ENCODE assay signal across 25 cellular contexts in the genomic region with DNA sequence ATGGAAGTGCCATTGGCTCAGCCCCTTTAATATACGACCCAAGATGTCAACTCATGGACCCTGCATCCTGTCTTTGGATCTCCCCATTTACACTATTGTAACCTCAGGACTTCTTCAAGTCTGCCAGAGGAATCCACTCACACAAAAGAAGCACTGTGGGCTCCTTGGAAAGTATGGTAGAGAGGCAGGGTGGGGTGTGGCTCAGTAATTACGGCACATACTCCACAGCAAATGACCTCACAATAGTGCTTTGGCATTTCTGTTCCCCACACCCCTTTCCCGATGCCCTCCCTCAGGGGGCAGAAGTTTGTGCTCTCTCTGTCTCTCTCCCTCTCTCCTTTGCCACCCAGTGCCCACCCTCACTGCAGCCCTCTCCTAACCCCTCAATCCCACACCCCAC. TPM values are rescaled to one million over a fixed set of nuclear protein-coding genes. Genes with fewer than 3 reads are reported as not detected.
DNase-seq lines count a peak whose midpoint lies in the region; ATAC-seq and TF ChIP-seq lines count a peak whose summit lies in the region.
"Had no signal": no experiment of that assay in that cellular context is flagged by ENCODE, and none has a peak within 500 bp of the region (broad histone marks: within the 10 kb centered on the region; RNA-seq: fewer than 3 reads in every experiment).

No MANE protein-coding gene starts in this region.

- CTCF ChIA-PET in MCF 10A (lab: Yijun Ruan, JAX): interaction anchor here (0.7 to 1.5 kb wide), 4 partner anchors 159 to 387 kb away, joined by 3 to 8 read pairs (median 5); no protein-coding TSS in a partner anchor

- TF ChIP-seq POLR2A in breast epithelium (IDR thresholded peaks at IDR 0.05): no peak

- POLR2A ChIA-PET in MCF 10A (lab: Yijun Ruan, JAX): interaction anchor here (0.7 to 1.2 kb wide), 2 partner anchors 159 to 227 kb away, joined by 3 read pairs; no protein-coding TSS in a partner anchor

- no peak overlapping the region for H3K4me3 Mint-ChIP-seq in MCF 10A (ENCODE audit: unreplicated experiment)
- H3K4me3 Mint-ChIP-seq: activated T-cell treated with anti-CD3 and anti-CD28 coated beads, Interleukin-2, amount 50 U/mL, for 4 hours; B cell; stimulated activated naive CD8-positive, alpha-beta T cell treated with anti-CD3 and anti-CD28 coated beads, Interleukin-15, Interleukin-2, amounts not matched to agents 100 ng/mL and 50 ng/mL, for 24 hours; T-helper 1 cell treated with Interleukin-12 subunit alpha and Interleukin-12 subunit beta and Interleukin-4 antibody, amounts not matched to agents 30 μg/mL and 1 μg/mL, for 36 hours had no signal

- ATAC-seq in left colon (peak; percentile 33), esophagus mucosa (no peak), HG03378 (IDR thresholded peaks at IDR 0.05; ENCODE audit: unreplicated experiment) (no peak), GM19463 (IDR thresholded peaks at IDR 0.05; ENCODE audit: unreplicated experiment) (no peak)
- ATAC-seq: activated T-cell treated with anti-CD3 and anti-CD28 coated beads, Interleukin-2, amount 50 U/mL, for 4 hours; K562 had no signal

- H3K27me3 ChIP-seq in breast epithelium: no peaks in the 10 kb centered on the region
- H3K27me3 ChIP-seq: Peyer's patch, sigmoid colon had no signal

- intact Hi-C loops in MCF 10A (cut with micrococcal nuclease): loop anchor here (5.0 kb wide), 1 partner anchor 225 kb away; no protein-coding TSS in a partner anchor
- intact Hi-C loops in breast epithelium (cut with DNase I; ENCODE audit: low total_unique reads): no loop called here
- intact Hi-C loops in left colon (cut with DNase I, micrococcal nuclease): loop anchor here in 1 of 2 donors (5.0 to 10.0 kb wide), 2 partner anchors 63 to 160 kb away; a partner anchor contains a TSS

- H3K27me3 Mint-ChIP-seq in MCF 10A (ENCODE audit: insufficient read depth, unreplicated experiment): no peaks in the 10 kb centered on the region
- H3K27me3 Mint-ChIP-seq: stimulated activated naive CD8-positive, alpha-beta T cell treated with anti-CD3 and anti-CD28 coated beads, Interleukin-15, Interleukin-2, amounts not matched to agents 100 ng/mL and 50 ng/mL, for 24 hours had no signal

- DNase-seq in MCF 10A (ENCODE audit: unreplicated experiment): no peak
- DNase-seq in breast epithelium (ENCODE audit: low spot score in 2 of 2): no peak
- DNase-seq in left colon: peak in 1 of 2 donors; percentile 34
- no peak for DNase-seq in glomerular visceral epithelial cell (ENCODE audit: extremely low spot score)
- DNase-seq: activated naive CD4-positive, alpha-beta T cell treated with Interleukin-2 at 50 U/mL for 16 hours; activated T-cell treated with anti-CD3 and anti-CD28 coated beads, Interleukin-2, amount 50 U/mL, for 4 hours; amygdala; cortex of kidney; mammary epithelial cell; MM.1S; NCI-H1694 treated with DMSO at 0.1 percent for 48 hours; NCI-H2171; NCI-H510A treated with DMSO at 0.1 percent for 48 hours; Peyer's patch; sigmoid colon; stimulated activated CD4-positive, alpha-beta T cell treated with anti-CD3 and anti-CD28 coated beads, Interleukin-15, amount 100 ng/mL, for 24 hours had no signal

- H3K36me3 Mint-ChIP-seq in MCF 10A (ENCODE audit: insufficient read depth, unreplicated experiment): no peaks in the 10 kb centered on the region

- no TSS peak for BruUV-seq in MCF 10A (replicated peaks; lab: Mats Ljungman, UMichigan)

- H3K9me3 ChIP-seq in breast epithelium: no peaks in the 10 kb centered on the region
- H3K9me3 ChIP-seq: Peyer's patch, prostate gland, sigmoid colon had no signal

- peak overlapping the region; percentile 98 for H3K27ac Mint-ChIP-seq in MCF 10A (ENCODE audit: low read depth, unreplicated experiment)
- H3K27ac Mint-ChIP-seq: B cell; stimulated activated naive CD8-positive, alpha-beta T cell treated with anti-CD3 and anti-CD28 coated beads, Interleukin-15, Interleukin-2, amounts not matched to agents 100 ng/mL and 50 ng/mL, for 24 hours; T-helper 1 cell treated with Interleukin-12 subunit alpha and Interleukin-12 subunit beta and Interleukin-4 antibody, amounts not matched to agents 30 μg/mL and 1 μg/mL, for 36 hours had no signal

- no peaks in the 10 kb centered on the region for H3K36me3 ChIP-seq in breast epithelium
- H3K36me3 ChIP-seq: Peyer's patch, prostate gland, sigmoid colon had no signal

- H3K27ac ChIP-seq in breast epithelium: no peak overlapping the region
- peak overlapping the region; percentile 89; the same call in 1 of the 2 replicates for H3K27ac ChIP-seq in VCaP
- H3K27ac ChIP-seq: prostate gland, sigmoid colon had no signal

- no peaks in the 10 kb centered on the region for H3K4me1 ChIP-seq in breast epithelium
- H3K4me1 ChIP-seq: prostate gland had no signal

- H3K4me3 ChIP-seq in breast epithelium: no peak overlapping the region
- H3K4me3 ChIP-seq: K562, Peyer's patch, prostate gland, sigmoid colon had no signal

- TF ChIP-seq CTCF in MCF 10A (IDR thresholded peaks at IDR 0.05; ENCODE audit: unreplicated experiment): no peak
- no peak for TF ChIP-seq CTCF in breast epithelium (IDR thresholded peaks at IDR 0.05)
- no peak for TF ChIP-seq CTCF in VCaP (conservative IDR thresholded peaks at IDR 0.05)

- peaks cover 5% of the 10 kb centered on the region for H3K9me3 Mint-ChIP-seq in MCF 10A (ENCODE audit: unreplicated experiment)
- H3K9me3 Mint-ChIP-seq: activated T-cell treated with anti-CD3 and anti-CD28 coated beads, Interleukin-2, amount 50 U/mL, for 4 hours; stimulated activated naive CD8-positive, alpha-beta T cell treated with anti-CD3 and anti-CD28 coated beads, Interleukin-15, Interleukin-2, amounts not matched to agents 100 ng/mL and 50 ng/mL, for 24 hours had no signal

- peaks cover 27% of the 10 kb centered on the region for H3K4me1 Mint-ChIP-seq in MCF 10A (ENCODE audit: insufficient read depth, unreplicated experiment)

RNA-seq across cellular contexts. Expression of a gene that starts 27.8 kb away (rescaled TPM):
- total RNA-seq in MCF 10A (2022): 7.3 and 8.8 TPM in 2 replicates
- 10 to 100 TPM; 10.4 to 16.5 (median 15.1) TPM for total RNA-seq in breast epithelium
- 10 to 100 TPM in 1 of 2 donors, 1 to 10 TPM in 1; 8.6 to 17.7 TPM for total RNA-seq in left colon
- total RNA-seq in esophagus mucosa: 7.7 TPM
